8 cellular contexts compared by ENCODE assay signal in the genomic region with DNA sequence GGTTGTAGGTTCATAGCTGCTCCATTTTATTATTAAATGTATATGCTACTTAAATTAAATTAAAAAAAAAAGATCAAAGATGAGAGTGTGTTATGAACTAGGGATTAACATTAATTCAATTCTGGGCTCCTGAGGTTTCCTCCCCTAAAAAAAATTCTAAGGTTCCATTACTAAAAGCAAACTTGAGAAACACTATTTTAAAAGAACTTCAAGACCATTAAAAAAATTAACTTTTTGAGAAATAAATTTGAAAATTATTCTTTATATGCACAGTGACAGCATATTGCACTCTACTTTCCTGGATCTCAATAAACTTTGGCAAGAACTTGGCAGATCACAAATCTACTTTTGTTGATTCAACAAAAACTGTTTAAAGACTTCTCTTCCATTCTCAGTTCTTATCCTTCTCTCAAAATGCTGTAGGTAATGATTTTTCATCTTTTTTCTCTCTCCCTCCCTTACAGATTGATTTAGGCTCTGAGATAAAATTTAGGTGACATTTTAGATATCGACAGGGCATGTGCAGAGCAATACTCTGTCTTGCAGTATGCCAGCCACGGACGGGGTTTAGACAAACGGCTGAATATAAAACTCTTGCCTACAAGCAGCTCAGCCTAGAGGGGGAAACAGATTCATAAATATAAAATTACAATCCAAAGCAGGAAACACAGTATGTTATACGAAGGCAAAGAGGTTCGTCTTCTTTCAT. TPM values are rescaled to one million over a fixed set of nuclear protein-coding genes. Genes with fewer than 3 reads are reported as not detected.
DNase-seq lines count a peak whose midpoint lies in the region; ATAC-seq and TF ChIP-seq lines count a peak whose summit lies in the region.

No MANE protein-coding gene starts in this region.

- H3K27me3 Mint-ChIP-seq in activated T-cell treated with anti-CD3 and anti-CD28 coated beads, Interleukin-2, amount 50 U/mL, for 24 hours, result peaks cover 5% of the 10 kb centered on the region
- no peaks in the 10 kb centered on the region; the same call in 1 of the 2 replicates for H3K27me3 Mint-ChIP-seq in WTC11 (ENCODE audit: low read depth)

- intact Hi-C loops in heart left ventricle (cut with DNase I), result loop anchor here (1.0 to 10.0 kb wide), 13 partner anchors 70 to 593 kb away; a partner anchor contains a TSS

- peaks cover 42% of the 10 kb centered on the region for H3K4me1 Mint-ChIP-seq in activated T-cell treated with anti-CD3 and anti-CD28 coated beads, Interleukin-2, amount 50 U/mL, for 24 hours (ENCODE audit: low read depth)
- H3K4me1 Mint-ChIP-seq in WTC11, result peaks cover 34% of the 10 kb centered on the region

- H3K4me3 ChIP-seq in heart left ventricle (peak overlapping the region; percentile 5 to 93 (median 88)), skeletal muscle cell (ENCODE audit: low read depth, low read length) (peak overlapping the region; percentile 91)

- POLR2A ChIA-PET in WTC11 (lab: Charles Lee), result interaction anchor here (0.8 to 1.2 kb wide), 3 partner anchors 116 to 251 kb away, joined by 3 to 9 read pairs (median 4); a partner anchor contains a TSS

- DNase-seq in activated T-cell treated with anti-CD3 and anti-CD28 coated beads, Interleukin-2, amount 50 U/mL, for 24 hours, result no peak
- no peak for DNase-seq in activated T-cell treated with anti-CD3 and anti-CD28 coated beads for 4 hours
- no peak for DNase-seq in WTC11 (ENCODE audit: low spot score)
- no peak for DNase-seq in heart left ventricle
- no peak for DNase-seq in skeletal muscle cell (ENCODE audit: low read depth)
- no peak for DNase-seq in NCI-H345 treated with DMSO at 0.1 percent for 48 hours (lab: John Stamatoyannopoulos, UW; ENCODE audit: unreplicated experiment)
- no peak for DNase-seq in LoVo (ENCODE audit: low spot score)

- H3K27ac ChIP-seq in heart left ventricle, result peak overlapping the region in 11 of 12 donors; percentile 74 to 92 (median 86)

- H3K9me3 Mint-ChIP-seq in activated T-cell treated with anti-CD3 and anti-CD28 coated beads, Interleukin-2, amount 50 U/mL, for 24 hours, result no peaks in the 10 kb centered on the region
- peaks cover 3% of the 10 kb centered on the region; the same call in 1 of the 2 replicates for H3K9me3 Mint-ChIP-seq in WTC11

- H3K4me1 ChIP-seq in heart left ventricle, result peaks cover 0 to 41% (median 26%) of the 10 kb centered on the region in 12 donors

- no peaks in the 10 kb centered on the region for H3K27me3 ChIP-seq in heart left ventricle

- H3K4me3 Mint-ChIP-seq in activated T-cell treated with anti-CD3 and anti-CD28 coated beads, Interleukin-2, amount 50 U/mL, for 24 hours, result peak overlapping the region; percentile 94
- peak overlapping the region; percentile 75 for H3K4me3 Mint-ChIP-seq in WTC11

- TF ChIP-seq CTCF in WTC11 (IDR thresholded peaks at IDR 0.05), result no peak
- TF ChIP-seq CTCF in heart left ventricle (IDR thresholded peaks at IDR 0.05), result no peak

- no peak for TF ChIP-seq POLR2A in heart left ventricle (IDR thresholded peaks at IDR 0.05)

- no peaks in the 10 kb centered on the region for H3K9me3 ChIP-seq in heart left ventricle

- peak overlapping the region; percentile 94 for H3K27ac Mint-ChIP-seq in activated T-cell treated with anti-CD3 and anti-CD28 coated beads, Interleukin-2, amount 50 U/mL, for 24 hours
- H3K27ac Mint-ChIP-seq in WTC11, result peak overlapping the region; percentile 98

- CTCF ChIA-PET in WTC11 (lab: Charles Lee), result interaction anchor here (0.7 to 1.6 kb wide), 4 partner anchors 10 to 205 kb away, joined by 3 to 5 read pairs (median 3); a partner anchor contains a TSS

- 0 to 1% (median 0%) methylated on average over 6 of the region's 6 CpGs for WGBS in heart left ventricle, 4 donors

- peaks cover 38% of the 10 kb centered on the region for H3K36me3 Mint-ChIP-seq in activated T-cell treated with anti-CD3 and anti-CD28 coated beads, Interleukin-2, amount 50 U/mL, for 24 hours (ENCODE audit: low read depth)
- H3K36me3 Mint-ChIP-seq in WTC11, result peaks cover 14% of the 10 kb centered on the region

- ATAC-seq in HG03066 (IDR thresholded peaks at IDR 0.05; ENCODE audit: low read depth, unreplicated experiment) (peak; percentile 31), WTC11 (peak; percentile 13), heart left ventricle (peak; percentile 29 to 54 (median 37))

- H3K36me3 ChIP-seq in heart left ventricle, result no peaks in the 10 kb centered on the region

TF ChIP-seq in WTC11, 78 proteins besides CTCF, POLR2A, EP300 and RAD21 (continues in another document):
- TF ChIP-seq CBFB (CRISPR knock-in tag; IDR thresholded peaks at IDR 0.05; ENCODE audit: low read depth) (no peak), ZNF671 (CRISPR knock-in tag; IDR thresholded peaks at IDR 0.05) (no peak), NFATC4 (CRISPR knock-in tag; IDR thresholded peaks at IDR 0.05) (no peak), TP53 (CRISPR knock-in tag; IDR thresholded peaks at IDR 0.05) (no peak), JUN (CRISPR knock-in tag; IDR thresholded peaks at IDR 0.05) (no peak), GTF2I (CRISPR knock-in tag; conservative IDR thresholded peaks at IDR 0.05) (no peak), RORB (CRISPR knock-in tag; IDR thresholded peaks at IDR 0.05) (no peak), NFYB (CRISPR knock-in tag; conservative IDR thresholded peaks at IDR 0.05; ENCODE audit: low read depth) (no peak), SP1 (CRISPR knock-in tag; conservative IDR thresholded peaks at IDR 0.05) (no peak), ZNF232 (CRISPR knock-in tag; IDR thresholded peaks at IDR 0.05) (no peak), SMAD4 (CRISPR knock-in tag; IDR thresholded peaks at IDR 0.05) (no peak)
- TF ChIP-seq, protein P1, sequence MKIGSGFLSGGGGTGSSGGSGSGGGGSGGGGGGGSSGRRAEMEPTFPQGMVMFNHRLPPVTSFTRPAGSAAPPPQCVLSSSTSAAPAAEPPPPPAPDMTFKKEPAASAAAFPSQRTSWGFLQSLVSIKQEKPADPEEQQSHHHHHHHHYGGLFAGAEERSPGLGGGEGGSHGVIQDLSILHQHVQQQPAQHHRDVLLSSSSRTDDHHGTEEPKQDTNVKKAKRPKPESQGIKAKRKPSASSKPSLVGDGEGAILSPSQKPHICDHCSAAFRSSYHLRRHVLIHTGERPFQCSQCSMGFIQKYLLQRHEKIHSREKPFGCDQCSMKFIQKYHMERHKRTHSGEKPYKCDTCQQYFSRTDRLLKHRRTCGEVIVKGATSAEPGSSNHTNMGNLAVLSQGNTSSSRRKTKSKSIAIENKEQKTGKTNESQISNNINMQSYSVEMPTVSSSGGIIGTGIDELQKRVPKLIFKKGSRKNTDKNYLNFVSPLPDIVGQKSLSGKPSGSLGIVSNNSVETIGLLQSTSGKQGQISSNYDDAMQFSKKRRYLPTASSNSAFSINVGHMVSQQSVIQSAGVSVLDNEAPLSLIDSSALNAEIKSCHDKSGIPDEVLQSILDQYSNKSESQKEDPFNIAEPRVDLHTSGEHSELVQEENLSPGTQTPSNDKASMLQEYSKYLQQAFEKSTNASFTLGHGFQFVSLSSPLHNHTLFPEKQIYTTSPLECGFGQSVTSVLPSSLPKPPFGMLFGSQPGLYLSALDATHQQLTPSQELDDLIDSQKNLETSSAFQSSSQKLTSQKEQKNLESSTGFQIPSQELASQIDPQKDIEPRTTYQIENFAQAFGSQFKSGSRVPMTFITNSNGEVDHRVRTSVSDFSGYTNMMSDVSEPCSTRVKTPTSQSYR (CRISPR knock-in tag; IDR thresholded peaks at IDR 0.05), result no peak
- TF ChIP-seq, protein P2, sequence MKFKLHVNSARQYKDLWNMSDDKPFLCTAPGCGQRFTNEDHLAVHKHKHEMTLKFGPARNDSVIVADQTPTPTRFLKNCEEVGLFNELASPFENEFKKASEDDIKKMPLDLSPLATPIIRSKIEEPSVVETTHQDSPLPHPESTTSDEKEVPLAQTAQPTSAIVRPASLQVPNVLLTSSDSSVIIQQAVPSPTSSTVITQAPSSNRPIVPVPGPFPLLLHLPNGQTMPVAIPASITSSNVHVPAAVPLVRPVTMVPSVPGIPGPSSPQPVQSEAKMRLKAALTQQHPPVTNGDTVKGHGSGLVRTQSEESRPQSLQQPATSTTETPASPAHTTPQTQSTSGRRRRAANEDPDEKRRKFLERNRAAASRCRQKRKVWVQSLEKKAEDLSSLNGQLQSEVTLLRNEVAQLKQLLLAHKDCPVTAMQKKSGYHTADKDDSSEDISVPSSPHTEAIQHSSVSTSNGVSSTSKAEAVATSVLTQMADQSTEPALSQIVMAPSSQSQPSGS (CRISPR knock-in tag; IDR thresholded peaks at IDR 0.05; ENCODE audit: borderline replicate concordance, low read depth), result no peak
- TF ChIP-seq, protein P3, sequence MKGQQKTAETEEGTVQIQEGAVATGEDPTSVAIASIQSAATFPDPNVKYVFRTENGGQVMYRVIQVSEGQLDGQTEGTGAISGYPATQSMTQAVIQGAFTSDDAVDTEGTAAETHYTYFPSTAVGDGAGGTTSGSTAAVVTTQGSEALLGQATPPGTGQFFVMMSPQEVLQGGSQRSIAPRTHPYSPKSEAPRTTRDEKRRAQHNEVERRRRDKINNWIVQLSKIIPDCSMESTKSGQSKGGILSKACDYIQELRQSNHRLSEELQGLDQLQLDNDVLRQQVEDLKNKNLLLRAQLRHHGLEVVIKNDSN (CRISPR knock-in tag; IDR thresholded peaks at IDR 0.05), result no peak
- TF ChIP-seq, protein P4, sequence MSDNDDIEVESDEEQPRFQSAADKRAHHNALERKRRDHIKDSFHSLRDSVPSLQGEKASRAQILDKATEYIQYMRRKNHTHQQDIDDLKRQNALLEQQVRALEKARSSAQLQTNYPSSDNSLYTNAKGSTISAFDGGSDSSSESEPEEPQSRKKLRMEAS (CRISPR knock-in tag; IDR thresholded peaks at IDR 0.05), result no peak

RNA-seq across cellular contexts. Expression of a gene that starts 0.6 kb away (rescaled TPM):
- 24.8 to 32.2 TPM (median 25.6 TPM) in 3 replicates for total RNA-seq in WTC11 (2021)
- 1 to 10 TPM; 5.9 to 9.6 (median 7.0) TPM for total RNA-seq in heart left ventricle
- polyA plus RNA-seq in heart left ventricle, result 10 to 100 TPM in 1 of 2 donors, 1 to 10 TPM in 1; 2.6 to 10.3 TPM

RNA-seq across cellular contexts. Expression of a gene that starts 29.2 kb away (rescaled TPM):
- total RNA-seq in WTC11 (2021) (1.1 to 1.9 TPM (median 1.5 TPM) in 3 replicates), heart left ventricle (10 to 100 TPM in 1 of 9 donors, 1 to 10 TPM in 8; 3.2 to 10.1 (median 5.3) TPM)
- polyA plus RNA-seq in heart left ventricle, result 1 to 10 TPM; 1.1 to 2.3 TPM
